9 cellular contexts compared by ENCODE assay signal in the genomic region with DNA sequence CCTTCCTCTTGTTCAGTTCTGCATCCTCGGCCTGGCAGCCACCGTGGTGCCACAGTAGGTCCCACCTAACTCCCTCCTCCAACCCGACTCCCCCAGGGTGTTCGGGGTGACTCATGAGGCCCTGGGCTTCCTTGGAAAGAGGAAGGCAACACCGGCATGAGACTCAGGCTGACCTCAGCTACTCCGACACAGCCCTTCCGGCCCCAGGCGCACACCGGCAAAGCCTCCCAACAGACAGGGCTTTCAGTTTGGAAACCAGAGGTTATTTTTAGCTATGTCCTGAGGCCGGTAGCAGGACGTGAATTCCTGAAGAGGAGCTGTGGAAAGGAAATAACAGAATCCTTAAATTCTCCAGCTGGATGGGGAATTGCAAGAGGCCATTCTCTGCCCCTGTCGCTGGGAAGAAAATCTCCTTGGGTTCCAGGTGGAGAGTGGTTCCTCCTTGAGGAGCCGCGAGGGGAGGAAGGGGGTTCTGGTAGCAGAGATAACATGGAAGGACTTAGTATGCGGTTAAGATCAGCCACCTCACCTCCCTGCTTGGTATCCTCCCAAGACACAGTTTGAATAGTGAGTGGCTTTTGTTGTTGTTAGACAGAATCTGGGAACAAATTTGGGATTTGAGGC. TPM values are rescaled to one million over a fixed set of nuclear protein-coding genes. Genes with fewer than 3 reads are reported as not detected.
DNase-seq lines count a peak whose midpoint lies in the region; ATAC-seq and TF ChIP-seq lines count a peak whose summit lies in the region.
"Had no signal": no experiment of that assay in that cellular context is flagged by ENCODE, and none has a peak within 500 bp of the region (broad histone marks: within the 10 kb centered on the region; RNA-seq: fewer than 3 reads in every experiment).

No MANE protein-coding gene starts in this region.

- no peaks in the 10 kb centered on the region for H3K27me3 Mint-ChIP-seq in endodermal cell (ENCODE audit: insufficient read depth)
- H3K27me3 Mint-ChIP-seq in CD4-positive, alpha-beta T cell, result peaks cover 9% of the 10 kb centered on the region

- ATAC-seq in mucosa of descending colon, result peak; percentile 11
- no peak for ATAC-seq in CD4-positive, alpha-beta T cell (ENCODE audit: poor library complexity)

- H3K36me3 Mint-ChIP-seq in endodermal cell (ENCODE audit: low read depth), result peaks cover 36% of the 10 kb centered on the region
- no peaks in the 10 kb centered on the region for H3K36me3 Mint-ChIP-seq in CD4-positive, alpha-beta T cell (ENCODE audit: low read depth)

- no peaks in the 10 kb centered on the region for H3K9me2 ChIP-seq in PC-9 (ENCODE audit: insufficient read depth)

- peaks cover 49% of the 10 kb centered on the region for H3K79me2 ChIP-seq in PC-9 (ENCODE audit: low read depth)

- no peaks in the 10 kb centered on the region for H4K20me1 ChIP-seq in PC-9 (ENCODE audit: insufficient read depth)

- no peaks in the 10 kb centered on the region for H3K9me3 Mint-ChIP-seq in endodermal cell
- no peaks in the 10 kb centered on the region for H3K9me3 Mint-ChIP-seq in CD4-positive, alpha-beta T cell

- intact Hi-C loops in PC-9 (cut with micrococcal nuclease; ENCODE audit: unreplicated experiment) (no loop called here), mucosa of descending colon (cut with DNase I, micrococcal nuclease) (no loop called here)
- intact Hi-C loops in CD4-positive, alpha-beta T cell (cut with DNase I, micrococcal nuclease), result no loop called here

- H3K36me3 ChIP-seq in PC-9 (ENCODE audit: low read depth) (no peaks in the 10 kb centered on the region; the same call in 1 of the 2 replicates), endodermal cell (ENCODE audit: control insufficient read depth, insufficient read depth, low read length) (peaks cover 97% of the 10 kb centered on the region), mucosa of descending colon (ENCODE audit: low read depth) (peaks cover 5% of the 10 kb centered on the region)

- H3K9me3 ChIP-seq in PC-9 (ENCODE audit: insufficient read depth, low read depth) (no peaks in the 10 kb centered on the region), endodermal cell (ENCODE audit: control insufficient read depth, low read length) (no peaks in the 10 kb centered on the region), mucosa of descending colon (no peaks in the 10 kb centered on the region)
- no peaks in the 10 kb centered on the region for H3K9me3 ChIP-seq in CD4-positive, alpha-beta T cell (ENCODE audit: control insufficient read depth, low read length)

- H3K27ac Mint-ChIP-seq in endodermal cell, result peak overlapping the region; percentile 23
- no peak overlapping the region for H3K27ac Mint-ChIP-seq in CD4-positive, alpha-beta T cell

- DNase-seq in A172 (ENCODE audit: low spot score) (peak; percentile 96), PC-9 (peak; percentile 84 to 95), endodermal cell (peak; percentile 53), mucosa of descending colon (no peak), pons (ENCODE audit: low spot score) (no peak), RKO (ENCODE audit: low spot score) (no peak)
- no peak for DNase-seq in stimulated activated CD4-positive, alpha-beta T cell treated with anti-CD3 and anti-CD28 coated beads, Interleukin-15, amount 100 ng/mL, for 24 hours
- DNase-seq in CD4-positive, alpha-beta T cell, result no peak
- DNase-seq: NCI-H2029 treated with DMSO at 0.1 percent for 48 hours had no signal

- H3F3A ChIP-seq in PC-9 (ENCODE audit: insufficient read depth, low read depth), result peaks cover 28% of the 10 kb centered on the region

- no peak for TF ChIP-seq CTCF in PC-9 (conservative IDR thresholded peaks at IDR 0.05)
- TF ChIP-seq CTCF in endodermal cell (conservative IDR thresholded peaks at IDR 0.05), result no peak
- no peak for TF ChIP-seq CTCF in mucosa of descending colon (IDR thresholded peaks at IDR 0.05)
- no peak for TF ChIP-seq CTCF in CD4-positive, alpha-beta T cell (IDR thresholded peaks at IDR 0.05)

- TSS peak; percentile 69 for BruUV-seq in PC-9 (replicated peaks; lab: Mats Ljungman, UMichigan)

- H3K4me3 Mint-ChIP-seq in endodermal cell, result no peak overlapping the region
- H3K4me3 Mint-ChIP-seq in CD4-positive, alpha-beta T cell, result no peak overlapping the region

- H3K4me2 ChIP-seq in PC-9, result peak overlapping the region; percentile 86

- H3K4me1 ChIP-seq in PC-9 (replicated peaks; ENCODE audit: insufficient read depth), result peaks cover 59% of the 10 kb centered on the region
- H3K4me1 ChIP-seq in endodermal cell (ENCODE audit: control insufficient read depth, insufficient read depth, low read length), result peaks cover 20% of the 10 kb centered on the region
- H3K4me1 ChIP-seq in mucosa of descending colon (ENCODE audit: low read depth), result no peaks in the 10 kb centered on the region

- CTCF ChIA-PET in PC-9 (lab: Charles Lee), result interaction anchor here (1.3 kb wide), 1 partner anchor 35 kb away, joined by 3 read pairs; no protein-coding TSS in a partner anchor
- CTCF ChIA-PET in CD4-positive, alpha-beta T cell (lab: Charles Lee), result interaction anchor here (1.2 kb wide), 1 partner anchor 198 kb away, joined by 4 read pairs; no protein-coding TSS in a partner anchor

- WGBS in endodermal cell (ENCODE audit: insufficient coverage in 1 of 2, insufficient read length in 1 of 2), 2 experiments, result 93% methylated on average over 9 to 15 of the region's 15 CpGs

- H3K4me1 Mint-ChIP-seq in endodermal cell, result peaks cover 21% of the 10 kb centered on the region
- H3K4me1 Mint-ChIP-seq in CD4-positive, alpha-beta T cell (ENCODE audit: low read depth), result no peaks in the 10 kb centered on the region

- H3K27me3 ChIP-seq in PC-9 (ENCODE audit: insufficient read depth, low read depth), result no peaks in the 10 kb centered on the region
- no peaks in the 10 kb centered on the region for H3K27me3 ChIP-seq in endodermal cell (ENCODE audit: control insufficient read depth, insufficient read depth, low read length, poor library complexity, severe bottlenecking)
- H3K27me3 ChIP-seq in CD4-positive, alpha-beta T cell (ENCODE audit: control insufficient read depth, insufficient read depth, low read length), result no peaks in the 10 kb centered on the region

- H3K4me3 ChIP-seq in PC-9 (peak overlapping the region; percentile 40; the same call in 1 of the 2 replicates), endodermal cell (ENCODE audit: low read length) (no peak overlapping the region), mucosa of descending colon (no peak overlapping the region)

- no peak overlapping the region for H3K9ac ChIP-seq in endodermal cell (ENCODE audit: extremely low read depth, low read length, poor library complexity, severe bottlenecking)

- POLR2A ChIA-PET in PC-9 (lab: Charles Lee; ENCODE audit: unreplicated experiment), result interaction anchor here (0.6 to 0.7 kb wide), 2 partner anchors 12 to 14 kb away, joined by 3 read pairs; no protein-coding TSS in a partner anchor
- POLR2A ChIA-PET in CD4-positive, alpha-beta T cell (lab: Charles Lee), result no interaction called here

- H2AFZ ChIP-seq in PC-9, result no peak overlapping the region

- H3K27ac ChIP-seq in PC-9 (peak overlapping the region; percentile 91), endodermal cell (ENCODE audit: low read depth, low read length) (no peak overlapping the region)
- no peak overlapping the region for H3K27ac ChIP-seq in CD4-positive, alpha-beta T cell (ENCODE audit: low read depth, low read length)

RNA-seq across cellular contexts. Expression of gene PLXNA2, which starts 24.4 kb away (rescaled TPM):
- 6.8 and 15.8 TPM in 2 replicates for total RNA-seq in A172 (2014; rRNA removed; shearing (Covaris generic))
- total RNA-seq in PC-9 (2021) (10.2 and 15.6 TPM in 2 replicates), endodermal cell (10 to 100 TPM; 61.2 to 86.1 TPM), mucosa of descending colon (100 to 1,000 TPM in 1 of 3 donors, 10 to 100 TPM in 2; 65.5 to 127 (median 70.6) TPM)
- 22.9 TPM for polyA plus RNA-seq in endodermal cell (2013, experiment 1 of 2)
- polyA plus RNA-seq in endodermal cell (2013, experiment 2 of 2), result 24.4 TPM
- under 1 TPM; 0.75 to 0.77 TPM for total RNA-seq in CD4-positive, alpha-beta T cell

Comparison
In these comparisons a context has a peak if more than half of its experiments do, and no peak if none do; other contexts are left out.
1. DNase-seq: peak in A172 (single experiment), PC-9 (2 of 2) and endodermal cell (single experiment); none in mucosa of descending colon (0 of 3), pons (single experiment), RKO (single experiment), stimulated activated CD4-positive, alpha-beta T cell treated with anti-CD3 and anti-CD28 coated beads, Interleukin-15, amount 100 ng/mL, for 24 hours (single experiment) and CD4-positive, alpha-beta T cell (0 of 10).